5 cellular contexts compared by ENCODE assay signal in genomic region chr22:30654361-30654760, GRCh38.
"Had no signal": no experiment of that assay in that cellular context is flagged by ENCODE, and none has a peak within 500 bp of the region (broad histone marks: within the 10 kb centered on the region; RNA-seq: fewer than 3 reads in every experiment).

No MANE protein-coding gene starts in this region.

- DNase-seq: H7, HCEC 1CT had no signal

- H2AFZ ChIP-seq: GM23338 had no signal

- H3K27me3 Mint-ChIP-seq: IgD-negative memory B cell had no signal

- H3K4me2 ChIP-seq: GM23338 had no signal

- H3K4me3 ChIP-seq: GM23338 had no signal

- H3K4me3 Mint-ChIP-seq: GM23338, IgD-negative memory B cell had no signal

- FAIRE-seq: HepG2 had no signal

- H3K27ac Mint-ChIP-seq: GM23338 had no signal
